Comparison of ENCODE assay signal across 8 cellular contexts in the genomic region with DNA sequence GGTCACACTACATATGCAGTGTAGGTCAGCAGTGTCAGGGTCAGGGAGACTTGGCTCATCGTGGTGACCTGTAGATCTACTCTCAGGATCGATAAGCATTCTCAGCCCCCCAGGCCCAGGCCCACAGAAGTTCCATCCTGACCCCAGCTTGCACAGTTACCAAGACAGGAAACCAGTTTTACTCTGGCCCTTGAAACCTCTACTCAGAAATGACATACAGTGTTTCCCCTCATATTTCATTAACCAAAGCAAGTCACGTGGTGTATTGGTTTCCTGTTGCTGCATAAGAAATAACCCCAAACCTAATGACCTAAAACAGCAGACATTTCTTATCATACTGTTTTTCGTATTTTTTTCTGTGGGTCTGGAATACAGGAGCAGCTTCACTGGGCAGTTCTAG.
A peak's percentile ranks its signal among the peaks of the same experiment; 100 is the strongest.
DNase-seq lines count a peak whose midpoint lies in the region; ATAC-seq and TF ChIP-seq lines count a peak whose summit lies in the region.
"Had no signal": no experiment of that assay in that cellular context is flagged by ENCODE, and none has a peak within 500 bp of the region (broad histone marks: within the 10 kb centered on the region; RNA-seq: fewer than 3 reads in every experiment).

No MANE protein-coding gene starts in this region.

- H3K4me3 ChIP-seq in A673 (ENCODE audit: low read depth, low read length, poor library complexity, severe bottlenecking) = no peak overlapping the region

- H3K36me3 Mint-ChIP-seq in naive thymus-derived CD8-positive, alpha-beta T cell = peaks cover 0 to 12% (median 10%) of the 10 kb centered on the region in 3 donors
- no peaks in the 10 kb centered on the region for H3K36me3 Mint-ChIP-seq in mesothelial cell of epicardium

- H3K9me3 Mint-ChIP-seq in naive thymus-derived CD8-positive, alpha-beta T cell = peaks cover 0 to 2% (median 0%) of the 10 kb centered on the region in 9 donors
- no peaks in the 10 kb centered on the region for H3K9me3 Mint-ChIP-seq in mesothelial cell of epicardium

- peaks cover 21 to 49% (median 34%) of the 10 kb centered on the region in 4 donors for H3K4me1 Mint-ChIP-seq in naive thymus-derived CD8-positive, alpha-beta T cell
- peaks cover 7% of the 10 kb centered on the region for H3K4me1 Mint-ChIP-seq in mesothelial cell of epicardium

- no peaks in the 10 kb centered on the region for H3K36me3 ChIP-seq in A673 (ENCODE audit: insufficient read depth, low read length, poor library complexity, severe bottlenecking)

- H3K27ac Mint-ChIP-seq in naive thymus-derived CD8-positive, alpha-beta T cell = peak overlapping the region in 8 of 10 donors; percentile 9 to 83 (median 72)
- H3K27ac Mint-ChIP-seq in mesothelial cell of epicardium = no peak overlapping the region

- H3K27me3 Mint-ChIP-seq in naive thymus-derived CD8-positive, alpha-beta T cell = peaks cover 0 to 3% (median 0%) of the 10 kb centered on the region in 5 donors
- H3K27me3 Mint-ChIP-seq in mesothelial cell of epicardium (ENCODE audit: low read depth) = peaks cover 34% of the 10 kb centered on the region

- no peaks in the 10 kb centered on the region for H3K27me3 ChIP-seq in A673 (replicated peaks; ENCODE audit: insufficient read depth, low read depth, low read length, poor library complexity)

- peak overlapping the region in 4 of 10 donors; percentile 19 to 42 (median 39) for H3K4me3 Mint-ChIP-seq in naive thymus-derived CD8-positive, alpha-beta T cell
- no peak overlapping the region for H3K4me3 Mint-ChIP-seq in mesothelial cell of epicardium

- TF ChIP-seq CTCF in A673 (conservative IDR thresholded peaks at IDR 0.05; ENCODE audit: low read depth, low read length) = no peak
- TF ChIP-seq CTCF in mesothelial cell of epicardium (IDR thresholded peaks at IDR 0.05; ENCODE audit: unreplicated experiment) = no peak

- ATAC-seq in GM18868 (IDR thresholded peaks at IDR 0.05; ENCODE audit: unreplicated experiment) (peak; percentile 51), GM21619 (IDR thresholded peaks at IDR 0.05; ENCODE audit: unreplicated experiment) (peak; percentile 79)
- ATAC-seq in naive thymus-derived CD8-positive, alpha-beta T cell = peak; percentile 28 to 66

- peak; percentile 88 for DNase-seq in KG1 (lab: John Stamatoyannopoulos, UW)
- peak in 2 of 10 donors; percentile 13 to 24 for DNase-seq in naive thymus-derived CD8-positive, alpha-beta T cell
- DNase-seq in A673 (ENCODE audit: low spot score) = no peak
- no peak for DNase-seq in NCI-H1105 (lab: John Stamatoyannopoulos, UW)
- DNase-seq in mesothelial cell of epicardium (ENCODE audit: low spot score in 2 of 2, unreplicated experiment in 2 of 2) = no peak
- DNase-seq: NCI-H524 treated with DMSO at 0.1 percent for 48 hours had no signal

- intact Hi-C loops in A673 (cut with micrococcal nuclease; ENCODE audit: unreplicated experiment) = no loop called here

- CTCF ChIA-PET in A673 (lab: Charles Lee) = no interaction called here

- no peaks in the 10 kb centered on the region for H3K9me3 ChIP-seq in A673 (ENCODE audit: low read depth, low read length, poor library complexity, severe bottlenecking)

- H3K4me1 ChIP-seq in A673 (ENCODE audit: insufficient read depth, low read length, poor library complexity, severe bottlenecking) = no peaks in the 10 kb centered on the region

- H3K27ac ChIP-seq in A673 (ENCODE audit: low read depth, low read length, poor library complexity, severe bottlenecking) = no peak overlapping the region

- no TSS peak for BruUV-seq in A673 (replicated peaks; lab: Mats Ljungman, UMichigan)

- POLR2A ChIA-PET in naive thymus-derived CD8-positive, alpha-beta T cell (lab: Charles Lee) = no interaction called here
- POLR2A ChIA-PET in A673 (lab: Charles Lee; ENCODE audit: low non-redundant PET) = no interaction called here
